Comparison of ENCODE assay signal across 26 cellular contexts in the genomic region with DNA sequence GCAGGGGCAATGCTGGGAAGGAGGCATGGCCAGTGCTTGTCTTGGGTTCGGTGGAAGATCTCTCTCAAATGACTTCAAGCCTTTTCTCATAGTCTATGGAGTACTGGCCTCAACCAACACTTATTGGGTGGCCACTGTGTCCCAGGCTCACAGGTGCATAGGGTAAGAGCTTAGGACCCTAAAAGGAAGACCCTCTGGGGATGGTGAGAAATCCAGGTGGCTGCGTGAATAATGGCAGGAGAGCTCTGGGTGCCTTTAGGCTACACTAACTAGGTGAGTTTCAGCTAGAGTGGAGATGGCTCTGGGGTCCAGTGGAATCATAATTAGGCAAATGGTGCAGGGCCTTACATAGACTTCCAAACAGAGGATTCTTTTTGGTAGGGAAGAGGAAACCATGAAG. TPM values are rescaled to one million over a fixed set of nuclear protein-coding genes. Genes with fewer than 3 reads are reported as not detected.
DNase-seq lines count a peak whose midpoint lies in the region; ATAC-seq and TF ChIP-seq lines count a peak whose summit lies in the region.
"Had no signal": no experiment of that assay in that cellular context is flagged by ENCODE, and none has a peak within 500 bp of the region (broad histone marks: within the 10 kb centered on the region; RNA-seq: fewer than 3 reads in every experiment).

No MANE protein-coding gene starts in this region.

- no peaks in the 10 kb centered on the region for H3K27me3 ChIP-seq in ACC112 (ENCODE audit: insufficient read depth, low read length)
- no peaks in the 10 kb centered on the region for H3K27me3 ChIP-seq in BLaER1 treated with 17β-estradiol and CSF1 and Interleukin-3, amounts not matched to agents 10 nM and 100 nM
- H3K27me3 ChIP-seq: SJSA1 had no signal

- no peak overlapping the region for H2AFZ ChIP-seq in ACC112 (ENCODE audit: low read length, unreplicated experiment)

- peaks cover 44% of the 10 kb centered on the region for H3K4me1 ChIP-seq in ACC112 (ENCODE audit: control insufficient read depth, insufficient read depth, low read length, unreplicated experiment)
- peaks cover 43 to 100% (median 100%) of the 10 kb centered on the region in 10 experiments for H3K4me1 ChIP-seq in BLaER1 treated with 17β-estradiol and CSF1 and Interleukin-3, amounts not matched to agents 10 nM and 100 nM
- H3K4me1 ChIP-seq: HAP-1 had no signal

- no peaks in the 10 kb centered on the region for H3K9me3 Mint-ChIP-seq in nephron
- H3K9me3 Mint-ChIP-seq in natural killer cell = no peaks in the 10 kb centered on the region
- H3K9me3 Mint-ChIP-seq: CD14-positive monocyte had no signal

- H3K4me2 ChIP-seq in BLaER1 treated with 17β-estradiol and CSF1 and Interleukin-3, amounts not matched to agents 10 nM and 100 nM = peak overlapping the region in 10 of 11 experiments; percentile 12 to 94 (median 81); a peak in 15 of 22 replicates

- H3K36me3 ChIP-seq in ACC112 (ENCODE audit: insufficient read depth, low read length) = peaks cover 71% of the 10 kb centered on the region
- H3K36me3 ChIP-seq in BLaER1 treated with 17β-estradiol and CSF1 and Interleukin-3, amounts not matched to agents 10 nM and 100 nM = peaks cover 44 to 68% (median 62%) of the 10 kb centered on the region in 11 experiments

- peaks cover 0 to 68% (median 24%) of the 10 kb centered on the region in 11 experiments; a peak in 11 of 22 replicates for H4K20me1 ChIP-seq in BLaER1 treated with 17β-estradiol and CSF1 and Interleukin-3, amounts not matched to agents 10 nM and 100 nM

- intact Hi-C loops in Right ventricle myocardium inferior (cut with DNase I) = no loop called here
- intact Hi-C loops in natural killer cell (cut with micrococcal nuclease) = no loop called here

- H3K79me2 ChIP-seq in ACC112 (ENCODE audit: control insufficient read depth, insufficient read depth, low read length, unreplicated experiment) = peaks cover 17% of the 10 kb centered on the region

- H3K27ac ChIP-seq in ACC112 (ENCODE audit: low read depth, low read length) (peak overlapping the region; percentile 9; the same call in 1 of the 2 replicates), VCaP (peak overlapping the region; percentile 90; the same call in 1 of the 2 replicates)
- no peak overlapping the region; a peak in 1 of 22 replicates for H3K27ac ChIP-seq in BLaER1 treated with 17β-estradiol and CSF1 and Interleukin-3, amounts not matched to agents 10 nM and 100 nM
- H3K27ac ChIP-seq: HL-60 had no signal

- H3K4me1 Mint-ChIP-seq in nephron (peaks cover 91% of the 10 kb centered on the region), natural killer cell (no peaks in the 10 kb centered on the region)
- H3K4me1 Mint-ChIP-seq: CD14-positive monocyte; CD8-positive, alpha-beta memory T cell had no signal

- H3K9me3 ChIP-seq in BLaER1 treated with 17β-estradiol and CSF1 and Interleukin-3, amounts not matched to agents 10 nM and 100 nM (replicated peaks in 1 of 11) = no peaks in the 10 kb centered on the region
- H3K9me3 ChIP-seq: HAP-1, SJSA1 had no signal

- H3K27me3 Mint-ChIP-seq in nephron (ENCODE audit: low read depth) (peaks cover 4% of the 10 kb centered on the region), natural killer cell (ENCODE audit: low read depth in 2 of 2) (peaks cover 15 to 41% of the 10 kb centered on the region in 2 donors)

- H3K36me3 Mint-ChIP-seq in nephron (ENCODE audit: low read depth) = peaks cover 12% of the 10 kb centered on the region
- no peaks in the 10 kb centered on the region for H3K36me3 Mint-ChIP-seq in natural killer cell
- H3K36me3 Mint-ChIP-seq: CD14-positive monocyte; CD8-positive, alpha-beta memory T cell had no signal

- H3K4me3 Mint-ChIP-seq in nephron (no peak overlapping the region), natural killer cell (no peak overlapping the region)
- H3K4me3 Mint-ChIP-seq: CD14-positive monocyte; CD8-positive, alpha-beta memory T cell had no signal

- no peak overlapping the region for H3K9ac ChIP-seq in BLaER1 treated with 17β-estradiol and CSF1 and Interleukin-3, amounts not matched to agents 10 nM and 100 nM

- no peak for DNase-seq in stimulated activated CD4-positive, alpha-beta T cell treated with anti-CD3 and anti-CD28 coated beads, Interleukin-2, amount 100 ng/mL, for 48 hours
- DNase-seq in Right ventricle myocardium inferior (ENCODE audit: missing footprints) = no peak
- DNase-seq in natural killer cell = no peak
- DNase-seq in NCI-H510A (lab: John Stamatoyannopoulos, UW) = no peak
- DNase-seq: Calu3; CD8-positive, alpha-beta memory T cell; DMS79 treated with DMSO at 0.1 percent for 48 hours; GOT3; Karpas-422; NCI-H1092 treated with DMSO at 0.1 percent for 48 hours; NCI-H1436; NCI-H187; NCI-H2081 treated with DMSO at 0.1 percent for 48 hours; NCI-H2171; NCI-H345; NCI-H524; NCI-H748 treated with DMSO at 0.1 percent for 48 hours; Right ventricle myocardium superior had no signal

- peak overlapping the region in 2 of 3 experiments; percentile 15 to 96 for H3K27ac Mint-ChIP-seq in nephron
- H3K27ac Mint-ChIP-seq in natural killer cell = no peak overlapping the region
- H3K27ac Mint-ChIP-seq: CD14-positive monocyte; CD8-positive, alpha-beta memory T cell had no signal

- ATAC-seq in Right ventricle myocardium inferior (no peak), natural killer cell (no peak)

- H3K4me3 ChIP-seq in ACC112 (ENCODE audit: low read depth, low read length) = no peak overlapping the region
- H3K4me3 ChIP-seq in BLaER1 treated with 17β-estradiol and CSF1 and Interleukin-3, amounts not matched to agents 10 nM and 100 nM = no peak overlapping the region
- H3K4me3 ChIP-seq: HAP-1, SJSA1 had no signal

- TF ChIP-seq CTCF in VCaP (conservative IDR thresholded peaks at IDR 0.05) = no peak
- no peak for TF ChIP-seq CTCF in nephron (IDR thresholded peaks at IDR 0.05; ENCODE audit: unreplicated experiment in 3 of 3)
- no peak for TF ChIP-seq CTCF in natural killer cell (IDR thresholded peaks at IDR 0.05)

RNA-seq across cellular contexts. Expression of gene STC2, which starts 9.9 kb away (rescaled TPM):
- total RNA-seq in Right ventricle myocardium inferior (10.4 TPM), natural killer cell (not detected)

Comparison
In these comparisons a context has a peak if more than half of its experiments do, and no peak if none do; other contexts are left out.
1. H3K27ac ChIP-seq: peak in ACC112 (single experiment) and VCaP (single experiment); none in BLaER1 treated with 17β-estradiol and CSF1 and Interleukin-3, amounts not matched to agents 10 nM and 100 nM (0 of 11).
2. H3K27ac Mint-ChIP-seq: peak in nephron (2 of 3); none in natural killer cell (0 of 2).
3. RNA of gene STC2, which starts 9.9 kb away (total RNA-seq): 10.4 TPM in Right ventricle myocardium inferior (single experiment); not detected in natural killer cell; every median in the first group is over 10 times any median in the second.